In the genomic region with DNA sequence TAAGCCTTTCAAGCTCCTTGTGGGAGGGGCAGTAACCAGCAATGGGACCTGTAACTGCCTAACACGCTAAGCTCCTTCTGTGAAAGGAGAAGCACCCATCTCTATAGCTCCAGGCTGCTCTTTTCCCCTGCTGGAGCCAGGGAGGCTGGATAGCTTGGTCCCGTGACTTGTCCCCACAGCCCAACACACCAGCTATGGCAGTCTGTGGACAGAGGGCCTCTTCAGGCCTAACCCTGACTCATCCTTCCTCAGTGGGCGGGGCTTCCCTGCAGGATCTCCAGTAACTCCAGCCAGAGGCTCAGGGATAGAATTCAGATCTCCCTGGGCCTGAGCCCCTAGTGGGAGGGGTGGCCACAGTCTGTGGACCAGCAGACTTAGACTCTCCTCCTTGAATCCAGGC, we compare ENCODE assay signal across 2 cellular contexts.
TF ChIP-seq lines count a peak whose summit lies in the region.

No MANE protein-coding gene starts in this region.

TF ChIP-seq in HepG2, 621 proteins besides CTCF, POLR2A, EP300 and RAD21:
- TF ChIP-seq HHEX (CRISPR knock-in tag; IDR thresholded peaks at IDR 0.05) (no peak), BHLHE40 (IDR thresholded peaks at IDR 0.05; ENCODE audit: low read length) (0 out of 2 replicates have a peak, but pooled peaks have one; percentile 25)

TF ChIP-seq in H1, 55 proteins besides CTCF, POLR2A, EP300 and RAD21 (continued from another document):
- no peak for TF ChIP-seq CEBPB (IDR thresholded peaks at IDR 0.05; ENCODE audit: low read depth, low read length)
- no peak for TF ChIP-seq BRCA1 (IDR thresholded peaks at IDR 0.05; ENCODE audit: low read depth, low read length)
- no peak for TF ChIP-seq ATF2 (IDR thresholded peaks at IDR 0.05; ENCODE audit: low read length)
- no peak for TF ChIP-seq CHD1 (IDR thresholded peaks at IDR 0.05; ENCODE audit: low read depth, low read length)
- TF ChIP-seq CBX8 (IDR thresholded peaks at IDR 0.05; ENCODE audit: borderline replicate concordance, low read depth, low read length), result no peak
- no peak for TF ChIP-seq KDM5A (IDR thresholded peaks at IDR 0.05; ENCODE audit: low read length)
- no peak for TF ChIP-seq SIN3A (conservative IDR thresholded peaks at IDR 0.05 in 1 of 2, IDR thresholded peaks at IDR 0.05 in 1 of 2; ENCODE audit: low read depth in 1 of 2, low read length in 2 of 2)
- TF ChIP-seq JUN (IDR thresholded peaks at IDR 0.05; ENCODE audit: low read depth, low read length), result no peak
- TF ChIP-seq EGR1 (IDR thresholded peaks at IDR 0.05; ENCODE audit: borderline replicate concordance, low read depth, low read length), result no peak
- TF ChIP-seq KDM4A (IDR thresholded peaks at IDR 0.05; ENCODE audit: low read depth, low read length, severe bottlenecking), result no peak
- no peak for TF ChIP-seq JUND (IDR thresholded peaks at IDR 0.05; ENCODE audit: low read length)
- no peak for TF ChIP-seq NANOG (IDR thresholded peaks at IDR 0.05; ENCODE audit: insufficient read depth, low read depth, low read length, poor library complexity, severe bottlenecking)
- TF ChIP-seq SIRT6 (IDR thresholded peaks at IDR 0.05; ENCODE audit: low read length), result no peak
- TF ChIP-seq SIX5 (IDR thresholded peaks at IDR 0.05; ENCODE audit: low read depth, low read length), result no peak
TF ChIP-seq in H1: peak in this region for 0.
